ENCODE assay signal across 8 cellular contexts in the genomic region with DNA sequence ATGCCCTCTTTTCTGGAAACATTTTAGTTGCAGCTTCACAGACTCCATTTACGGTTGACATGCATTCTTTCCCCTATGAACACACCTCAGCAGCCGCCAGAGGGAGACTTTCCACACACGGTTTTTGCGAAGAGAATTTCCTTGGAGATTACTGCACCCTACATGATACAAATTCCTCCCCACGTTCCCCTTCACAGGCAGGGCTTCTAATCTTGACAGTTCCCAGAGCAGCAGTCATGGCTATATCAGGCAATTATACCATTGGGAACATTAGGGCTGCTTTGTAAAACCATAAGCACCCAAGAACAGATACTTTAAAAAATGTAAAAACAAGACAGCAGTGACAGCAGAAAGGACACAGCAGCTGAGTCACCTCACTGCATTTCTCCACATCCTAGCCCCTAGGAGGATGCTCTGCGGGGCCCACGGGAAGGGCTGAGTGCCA.
DNase-seq lines count a peak whose midpoint lies in the region; ATAC-seq and TF ChIP-seq lines count a peak whose summit lies in the region.

No MANE protein-coding gene starts in this region.

- H3K27me3 ChIP-seq in iPS DF 6.9 (ENCODE audit: control insufficient read depth, insufficient read depth, low read length) = no peaks in the 10 kb centered on the region

- TF ChIP-seq CTCF in GM12865 (IDR thresholded peaks at IDR 0.05; ENCODE audit: insufficient read depth, low read depth, low read length, missing control alignments) = peak; percentile 40
- peak; percentile 91 for TF ChIP-seq CTCF in astrocyte of the spinal cord (IDR thresholded peaks at IDR 0.05; ENCODE audit: low read depth, low read length)

- H3K9me3 ChIP-seq in iPS DF 6.9 (ENCODE audit: control insufficient read depth, insufficient read depth, low read length) = no peaks in the 10 kb centered on the region

- H3K4me1 ChIP-seq in iPS DF 6.9 (ENCODE audit: control insufficient read depth, insufficient read depth, low read length) = no peaks in the 10 kb centered on the region; the same call in none of the 2 replicates

- no peaks in the 10 kb centered on the region for H3K36me3 ChIP-seq in iPS DF 6.9 (ENCODE audit: control insufficient read depth, insufficient read depth, low read length)

- WGBS in iPS DF 6.9 (ENCODE audit: insufficient coverage, insufficient read length) = no CpG with 5 or more reads among the region's 7 CpGs

- in situ Hi-C loops in astrocyte of the spinal cord (cut with HindIII; ENCODE audit: low sequenced_read_pairs) = no loop called here

- H3K27ac ChIP-seq in iPS DF 6.9 (ENCODE audit: low read length) = no peak overlapping the region

- ATAC-seq in HG03460 (IDR thresholded peaks at IDR 0.05; ENCODE audit: unreplicated experiment) = no peak
- ATAC-seq in GM19455 (IDR thresholded peaks at IDR 0.05; ENCODE audit: unreplicated experiment) = no peak

- H3K4me3 ChIP-seq in GM12865 (ENCODE audit: low read depth, low read length) (no peak overlapping the region), astrocyte of the spinal cord (ENCODE audit: low read depth, low read length) (no peak overlapping the region), iPS DF 6.9 (ENCODE audit: low read length) (no peak overlapping the region)

- DNase-seq in AG08396 (ENCODE audit: low spot score) = peak; percentile 70
- peak; percentile 17 for DNase-seq in GM12865 (ENCODE audit: low read depth)
- peak; percentile 53 for DNase-seq in NCI-H748 (lab: John Stamatoyannopoulos, UW; ENCODE audit: unreplicated experiment)
- DNase-seq in astrocyte of the spinal cord (ENCODE audit: low read depth, low spot score) = peak; percentile 69
- peak; percentile 25 for DNase-seq in iPS DF 6.9 (ENCODE audit: low read depth, low spot score)
- DNase-seq in stimulated activated CD4-positive, alpha-beta T cell treated with anti-CD3 and anti-CD28 coated beads, Interleukin-12 subunit alpha, Interleukin-12 subunit beta, amount 100 ng/mL, for 4 hours = peak; percentile 10

Comparison
In these comparisons a context has a peak if more than half of its experiments do, and no peak if none do; other contexts are left out.
1. DNase-seq: peak in every context shown above with its lines; median percentile 70 in AG08396; 69 in astrocyte of the spinal cord; 53 in NCI-H748; 25 in iPS DF 6.9; 17 in GM12865; 10 in stimulated activated CD4-positive, alpha-beta T cell treated with anti-CD3 and anti-CD28 coated beads, Interleukin-12 subunit alpha, Interleukin-12 subunit beta, amount 100 ng/mL, for 4 hours.